ENCODE assay signal across 8 cellular contexts in genomic region chr4:102620697-102621497, GRCh38.
DNase-seq lines count a peak whose midpoint lies in the region; ATAC-seq and TF ChIP-seq lines count a peak whose summit lies in the region.

No MANE protein-coding gene starts in this region.

- H3K9me3 Mint-ChIP-seq in activated CD4-positive, alpha-beta T cell treated with anti-CD3 and anti-CD28 coated beads for 36 hours (ENCODE audit: low read depth): no peaks in the 10 kb centered on the region
- no peaks in the 10 kb centered on the region for H3K9me3 Mint-ChIP-seq in GM23338

- H3K36me3 Mint-ChIP-seq in activated CD4-positive, alpha-beta T cell treated with anti-CD3 and anti-CD28 coated beads for 36 hours (ENCODE audit: low read depth): peaks cover 21% of the 10 kb centered on the region
- H3K36me3 Mint-ChIP-seq in GM23338 (ENCODE audit: low read depth): no peaks in the 10 kb centered on the region

- H3K27me3 ChIP-seq in GM23338 (ENCODE audit: insufficient read depth) (no peaks in the 10 kb centered on the region), WERI-Rb-1 (ENCODE audit: insufficient read depth, low read depth, severe bottlenecking) (no peaks in the 10 kb centered on the region), osteoblast (ENCODE audit: insufficient read depth, low read length) (no peaks in the 10 kb centered on the region)

- DNase-seq in activated CD4-positive, alpha-beta T cell treated with anti-CD3 and anti-CD28 coated beads for 36 hours: peak; percentile 30
- DNase-seq in activated CD4-positive, alpha-beta T cell treated with anti-CD3 and anti-CD28 coated beads, Interleukin-2, amount 50 U/mL, for 48 hours: no peak
- DNase-seq in GM23338 (ENCODE audit: low spot score) (peak; percentile 59), NCI-H1092 (lab: John Stamatoyannopoulos, UW) (peak; percentile 12), WERI-Rb-1 (peak; percentile 56), foreskin melanocyte (peak; percentile 32), osteoblast (ENCODE audit: insufficient read length, low spot score, missing footprints) (peak; percentile 35), GDM1 (lab: John Stamatoyannopoulos, UW) (no peak)

- CTCF ChIA-PET in activated CD4-positive, alpha-beta T cell treated with anti-CD3 and anti-CD28 coated beads for 36 hours (lab: Charles Lee): interaction anchor here (0.6 to 1.7 kb wide), 12 partner anchors 84 to 474 kb away, joined by 3 to 8 read pairs (median 3); no protein-coding TSS in a partner anchor

- no peaks in the 10 kb centered on the region for H3K36me3 ChIP-seq in GM23338 (ENCODE audit: insufficient read depth)
- H3K36me3 ChIP-seq in WERI-Rb-1: no peaks in the 10 kb centered on the region
- H3K36me3 ChIP-seq in osteoblast (ENCODE audit: insufficient read depth, low read length): peaks cover 9% of the 10 kb centered on the region

- H3K4me1 ChIP-seq in GM23338 (ENCODE audit: insufficient read depth): peaks cover 25% of the 10 kb centered on the region
- peaks cover 16% of the 10 kb centered on the region for H3K4me1 ChIP-seq in osteoblast (ENCODE audit: insufficient read depth, low read length)

- POLR2A ChIA-PET in activated CD4-positive, alpha-beta T cell treated with anti-CD3 and anti-CD28 coated beads for 36 hours (lab: Charles Lee): interaction anchor here (0.6 to 0.9 kb wide), 2 partner anchors 14 to 388 kb away, joined by 3 to 4 read pairs; no protein-coding TSS in a partner anchor

- H2AFZ ChIP-seq in GM23338: no peak overlapping the region
- peak overlapping the region; percentile 49 for H2AFZ ChIP-seq in osteoblast (ENCODE audit: low read length)

- no peaks in the 10 kb centered on the region for H3K27me3 Mint-ChIP-seq in activated CD4-positive, alpha-beta T cell treated with anti-CD3 and anti-CD28 coated beads for 36 hours
- H3K27me3 Mint-ChIP-seq in GM23338 (ENCODE audit: insufficient read depth, low read depth, poor library complexity): no peaks in the 10 kb centered on the region

- H3K4me3 Mint-ChIP-seq in activated CD4-positive, alpha-beta T cell treated with anti-CD3 and anti-CD28 coated beads for 36 hours: no peak overlapping the region
- no peak overlapping the region for H3K4me3 Mint-ChIP-seq in GM23338

- H3F3A ChIP-seq in GM23338 (replicated peaks; ENCODE audit: low read depth): no peaks in the 10 kb centered on the region

- H3K79me2 ChIP-seq in GM23338 (replicated peaks; ENCODE audit: insufficient read depth) (no peaks in the 10 kb centered on the region), osteoblast (ENCODE audit: insufficient read depth, low read length) (no peaks in the 10 kb centered on the region)

- H3K4me3 ChIP-seq in GM23338 (no peak overlapping the region), WERI-Rb-1 (ENCODE audit: low read depth, low read length) (no peak overlapping the region), osteoblast (ENCODE audit: insufficient read depth, low read length) (peak overlapping the region; percentile 46)

- 0 out of 2 replicates have a peak, but pooled peaks cover 4% of the 10 kb centered on the region for H3K9me2 ChIP-seq in GM23338 (ENCODE audit: insufficient read depth)

- no peak overlapping the region for H3K4me2 ChIP-seq in GM23338
- H3K4me2 ChIP-seq in osteoblast (ENCODE audit: insufficient read depth, low read length): peak overlapping the region; percentile 74

- intact Hi-C loops in activated CD4-positive, alpha-beta T cell treated with anti-CD3 and anti-CD28 coated beads for 36 hours (cut with DNase I, micrococcal nuclease): loop anchor here in 1 of 2 experiments (1.0 to 2.0 kb wide), 2 partner anchors 388 to 470 kb away; no protein-coding TSS in a partner anchor

- H3K9me3 ChIP-seq in WERI-Rb-1 (ENCODE audit: severe bottlenecking): no peaks in the 10 kb centered on the region
- H3K9me3 ChIP-seq in osteoblast (ENCODE audit: low read depth, low read length): no peaks in the 10 kb centered on the region

- peak; percentile 25 for ATAC-seq in activated CD4-positive, alpha-beta T cell treated with anti-CD3 and anti-CD28 coated beads for 36 hours
- peak; percentile 44 for ATAC-seq in GM23338

- peak; percentile 34 to 54; a peak in 3 of 4 replicates for TF ChIP-seq CTCF in GM23338 (conservative IDR thresholded peaks at IDR 0.05; ENCODE audit: low read depth in 2 of 2)
- peak; percentile 51 for TF ChIP-seq CTCF in WERI-Rb-1 (IDR thresholded peaks at IDR 0.05; ENCODE audit: low read depth, low read length)
- peak; percentile 59 for TF ChIP-seq CTCF in osteoblast (IDR thresholded peaks at IDR 0.05; ENCODE audit: extremely low read depth, low read depth, low read length)

- H3K27ac ChIP-seq in GM23338 (ENCODE audit: low read depth) (no peak overlapping the region), WERI-Rb-1 (no peak overlapping the region), osteoblast (ENCODE audit: low read depth, low read length) (peak overlapping the region; percentile 83)

- H3K4me1 Mint-ChIP-seq in activated CD4-positive, alpha-beta T cell treated with anti-CD3 and anti-CD28 coated beads for 36 hours: peaks cover 50% of the 10 kb centered on the region
- peaks cover 28% of the 10 kb centered on the region for H3K4me1 Mint-ChIP-seq in GM23338

- no peaks in the 10 kb centered on the region for H4K20me1 ChIP-seq in GM23338 (replicated peaks; ENCODE audit: insufficient read depth)
- H4K20me1 ChIP-seq in osteoblast (ENCODE audit: insufficient read depth, low read length): peaks cover 3% of the 10 kb centered on the region

- H3K27ac Mint-ChIP-seq in activated CD4-positive, alpha-beta T cell treated with anti-CD3 and anti-CD28 coated beads for 36 hours: peak overlapping the region; percentile 47
- H3K27ac Mint-ChIP-seq in GM23338: no peak overlapping the region; the same call in 1 of the 2 replicates

TF ChIP-seq in GM23338, 12 proteins besides CTCF, POLR2A, EP300 and RAD21 (continues in another document):
- TF ChIP-seq ETS1 (IDR thresholded peaks at IDR 0.05): no peak
- no peak for TF ChIP-seq EZH2phosphoT487 (IDR thresholded peaks at IDR 0.05; ENCODE audit: unreplicated experiment)
- TF ChIP-seq, protein P1, sequence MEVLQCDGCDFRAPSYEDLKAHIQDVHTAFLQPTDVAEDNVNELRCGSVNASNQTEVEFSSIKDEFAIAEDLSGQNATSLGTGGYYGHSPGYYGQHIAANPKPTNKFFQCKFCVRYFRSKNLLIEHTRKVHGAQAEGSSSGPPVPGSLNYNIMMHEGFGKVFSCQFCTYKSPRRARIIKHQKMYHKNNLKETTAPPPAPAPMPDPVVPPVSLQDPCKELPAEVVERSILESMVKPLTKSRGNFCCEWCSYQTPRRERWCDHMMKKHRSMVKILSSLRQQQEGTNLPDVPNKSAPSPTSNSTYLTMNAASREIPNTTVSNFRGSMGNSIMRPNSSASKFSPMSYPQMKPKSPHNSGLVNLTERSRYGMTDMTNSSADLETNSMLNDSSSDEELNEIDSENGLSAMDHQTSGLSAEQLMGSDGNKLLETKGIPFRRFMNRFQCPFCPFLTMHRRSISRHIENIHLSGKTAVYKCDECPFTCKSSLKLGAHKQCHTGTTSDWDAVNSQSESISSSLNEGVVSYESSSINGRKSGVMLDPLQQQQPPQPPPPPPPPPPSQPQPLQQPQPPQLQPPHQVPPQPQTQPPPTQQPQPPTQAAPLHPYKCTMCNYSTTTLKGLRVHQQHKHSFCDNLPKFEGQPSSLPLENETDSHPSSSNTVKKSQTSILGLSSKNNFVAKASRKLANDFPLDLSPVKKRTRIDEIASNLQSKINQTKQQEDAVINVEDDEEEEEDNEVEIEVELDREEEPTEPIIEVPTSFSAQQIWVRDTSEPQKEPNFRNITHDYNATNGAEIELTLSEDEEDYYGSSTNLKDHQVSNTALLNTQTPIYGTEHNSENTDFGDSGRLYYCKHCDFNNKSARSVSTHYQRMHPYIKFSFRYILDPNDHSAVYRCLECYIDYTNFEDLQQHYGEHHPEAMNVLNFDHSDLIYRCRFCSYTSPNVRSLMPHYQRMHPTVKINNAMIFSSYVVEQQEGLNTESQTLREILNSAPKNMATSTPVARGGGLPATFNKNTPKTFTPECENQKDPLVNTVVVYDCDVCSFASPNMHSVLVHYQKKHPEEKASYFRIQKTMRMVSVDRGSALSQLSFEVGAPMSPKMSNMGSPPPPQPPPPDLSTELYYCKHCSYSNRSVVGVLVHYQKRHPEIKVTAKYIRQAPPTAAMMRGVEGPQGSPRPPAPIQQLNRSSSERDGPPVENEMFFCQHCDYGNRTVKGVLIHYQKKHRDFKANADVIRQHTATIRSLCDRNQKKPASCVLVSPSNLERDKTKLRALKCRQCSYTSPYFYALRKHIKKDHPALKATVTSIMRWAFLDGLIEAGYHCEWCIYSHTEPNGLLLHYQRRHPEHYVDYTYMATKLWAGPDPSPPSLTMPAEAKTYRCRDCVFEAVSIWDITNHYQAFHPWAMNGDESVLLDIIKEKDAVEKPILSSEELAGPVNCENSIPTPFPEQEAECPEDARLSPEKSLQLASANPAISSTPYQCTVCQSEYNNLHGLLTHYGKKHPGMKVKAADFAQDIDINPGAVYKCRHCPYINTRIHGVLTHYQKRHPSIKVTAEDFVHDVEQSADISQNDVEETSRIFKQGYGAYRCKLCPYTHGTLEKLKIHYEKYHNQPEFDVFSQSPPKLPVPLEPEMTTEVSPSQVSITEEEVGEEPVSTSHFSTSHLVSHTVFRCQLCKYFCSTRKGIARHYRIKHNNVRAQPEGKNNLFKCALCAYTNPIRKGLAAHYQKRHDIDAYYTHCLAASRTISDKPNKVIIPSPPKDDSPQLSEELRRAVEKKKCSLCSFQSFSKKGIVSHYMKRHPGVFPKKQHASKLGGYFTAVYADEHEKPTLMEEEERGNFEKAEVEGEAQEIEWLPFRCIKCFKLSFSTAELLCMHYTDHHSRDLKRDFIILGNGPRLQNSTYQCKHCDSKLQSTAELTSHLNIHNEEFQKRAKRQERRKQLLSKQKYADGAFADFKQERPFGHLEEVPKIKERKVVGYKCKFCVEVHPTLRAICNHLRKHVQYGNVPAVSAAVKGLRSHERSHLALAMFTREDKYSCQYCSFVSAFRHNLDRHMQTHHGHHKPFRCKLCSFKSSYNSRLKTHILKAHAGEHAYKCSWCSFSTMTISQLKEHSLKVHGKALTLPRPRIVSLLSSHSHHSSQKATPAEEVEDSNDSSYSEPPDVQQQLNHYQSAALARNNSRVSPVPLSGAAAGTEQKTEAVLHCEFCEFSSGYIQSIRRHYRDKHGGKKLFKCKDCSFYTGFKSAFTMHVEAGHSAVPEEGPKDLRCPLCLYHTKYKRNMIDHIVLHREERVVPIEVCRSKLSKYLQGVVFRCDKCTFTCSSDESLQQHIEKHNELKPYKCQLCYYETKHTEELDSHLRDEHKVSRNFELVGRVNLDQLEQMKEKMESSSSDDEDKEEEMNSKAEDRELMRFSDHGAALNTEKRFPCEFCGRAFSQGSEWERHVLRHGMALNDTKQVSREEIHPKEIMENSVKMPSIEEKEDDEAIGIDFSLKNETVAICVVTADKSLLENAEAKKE (CRISPR knock-in tag; IDR thresholded peaks at IDR 0.05): no peak

Comparison
In these comparisons a context has a peak if more than half of its experiments do, and no peak if none do; other contexts are left out.
1. DNase-seq: peak in activated CD4-positive, alpha-beta T cell treated with anti-CD3 and anti-CD28 coated beads for 36 hours (single experiment), GM23338 (single experiment), NCI-H1092 (single experiment), WERI-Rb-1 (single experiment), foreskin melanocyte (single experiment) and osteoblast (single experiment); none in activated CD4-positive, alpha-beta T cell treated with anti-CD3 and anti-CD28 coated beads, Interleukin-2, amount 50 U/mL, for 48 hours (0 of 2) and GDM1 (single experiment).
2. Peak in every context shown above with its lines, with median percentiles within 50 percentile points of each other: CTCF ChIP-seq.